ENCODE assay signal across 28 cellular contexts in the genomic region with DNA sequence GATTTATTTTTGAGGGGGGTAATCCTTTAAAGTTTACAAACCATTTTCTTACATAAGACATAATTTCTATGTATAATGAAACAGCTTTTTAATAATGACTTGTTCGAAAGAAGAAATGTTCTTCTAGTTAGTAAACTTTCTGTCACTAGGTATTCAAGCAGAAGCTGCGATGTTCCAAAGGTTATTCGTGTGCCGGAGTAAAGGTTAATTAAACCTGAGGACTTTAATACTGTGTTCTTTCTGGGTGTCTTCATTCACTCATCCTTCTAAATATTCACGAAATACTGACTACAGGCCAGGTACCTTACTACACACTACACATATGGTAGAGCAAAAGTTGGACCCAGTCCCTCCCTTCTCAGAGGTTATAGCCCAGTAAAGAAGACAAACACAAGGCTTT.
"Had no signal": no experiment of that assay in that cellular context is flagged by ENCODE, and none has a peak within 500 bp of the region (broad histone marks: within the 10 kb centered on the region; RNA-seq: fewer than 3 reads in every experiment).

No MANE protein-coding gene starts in this region.

- H3K27ac ChIP-seq: adrenal gland, body of pancreas, colonic mucosa, epithelial cell of prostate, esophagus squamous epithelium, gastroesophageal sphincter had no signal

- H3K4me1 ChIP-seq: colonic mucosa had no signal

- H3K27me3 ChIP-seq: adrenal gland, body of pancreas, colonic mucosa, esophagus squamous epithelium, gastroesophageal sphincter had no signal

- FAIRE-seq: endothelial cell of umbilical vein had no signal

- H3K36me3 ChIP-seq: adrenal gland, colonic mucosa, esophagus squamous epithelium, gastroesophageal sphincter had no signal

- H3K9me3 ChIP-seq: adrenal gland, body of pancreas, colonic mucosa, esophagus squamous epithelium, gastroesophageal sphincter had no signal

- H3K4me3 ChIP-seq: adrenal gland, body of pancreas, colonic mucosa, esophagus squamous epithelium, gastroesophageal sphincter had no signal

- DNase-seq: activated CD4-positive, alpha-beta memory T cell treated with anti-CD3 and anti-CD28 coated beads for 36 hours; activated CD4-positive, alpha-beta T cell treated with anti-CD3 and anti-CD28 coated beads for 36 hours; activated CD4-positive, alpha-beta T cell treated with anti-CD3 and anti-CD28 coated beads, Interleukin-2, amount 10 ng/mL, durations not matched to agents 24 days and 14 days; activated CD4-positive, CD25-positive, alpha-beta regulatory T cell; activated CD4-positive, CD25-positive, alpha-beta regulatory T cell treated with anti-CD3 and anti-CD28 coated beads, Interleukin-2, amount 50 U/mL, for 72 hours; activated CD8-positive, alpha-beta memory T cell treated with anti-CD3 and anti-CD28 coated beads, Interleukin-2, amount 10 ng/mL, durations not matched to agents 7 days and 5 days; activated CD8-positive, alpha-beta memory T cell treated with anti-CD3 and anti-CD28 coated beads, Interleukin-2, amount 50 U/mL, for 4 hours; activated CD8-positive, alpha-beta T cell treated with anti-CD3 and anti-CD28 coated beads, Interleukin-2, amount 10 ng/mL, durations not matched to agents 7 days and 5 days; activated effector memory CD4-positive, alpha-beta T cell treated with anti-CD3 and anti-CD28 coated beads, Interleukin-2, amount 50 U/mL, for 16 hours; activated naive CD4-positive, alpha-beta T cell treated with anti-CD3 and anti-CD28 coated beads for 36 hours; activated naive CD8-positive, alpha-beta T cell treated with anti-CD3 and anti-CD28 coated beads for 36 hours; activated naive CD8-positive, alpha-beta T cell treated with anti-CD3 and anti-CD28 coated beads, Interleukin-2, amount 50 U/mL, for 24 hours; activated T-cell treated with anti-CD3 and anti-CD28 coated beads, Interleukin-2, amount 50 U/mL, for 1 hour; activated T-cell treated with anti-CD3 and anti-CD28 coated beads, Interleukin-2, amount 50 U/mL, for 48 hours; adrenal gland; amygdala; aorta; body of pancreas; caudate nucleus; cerebellar nuclear complex; colonic mucosa; effector CD8-positive, alpha-beta T cell; esophagus squamous epithelium; foreskin melanocyte; T-helper 2 cell had no signal

- ATAC-seq: activated CD4-positive, alpha-beta T cell treated with anti-CD3 and anti-CD28 coated beads for 36 hours; activated CD8-positive, alpha-beta memory T cell treated with anti-CD3 and anti-CD28 coated beads, Interleukin-2, amount 10 ng/mL, durations not matched to agents 7 days and 5 days; activated CD8-positive, alpha-beta T cell treated with anti-CD3 and anti-CD28 coated beads, Interleukin-2, amount 10 ng/mL, durations not matched to agents 7 days and 5 days; activated naive CD8-positive, alpha-beta T cell treated with anti-CD3 and anti-CD28 coated beads, Interleukin-2, amount 50 U/mL, for 24 hours; body of pancreas; gastroesophageal sphincter had no signal
